Comparison of ENCODE assay signal across 8 cellular contexts in the genomic region with DNA sequence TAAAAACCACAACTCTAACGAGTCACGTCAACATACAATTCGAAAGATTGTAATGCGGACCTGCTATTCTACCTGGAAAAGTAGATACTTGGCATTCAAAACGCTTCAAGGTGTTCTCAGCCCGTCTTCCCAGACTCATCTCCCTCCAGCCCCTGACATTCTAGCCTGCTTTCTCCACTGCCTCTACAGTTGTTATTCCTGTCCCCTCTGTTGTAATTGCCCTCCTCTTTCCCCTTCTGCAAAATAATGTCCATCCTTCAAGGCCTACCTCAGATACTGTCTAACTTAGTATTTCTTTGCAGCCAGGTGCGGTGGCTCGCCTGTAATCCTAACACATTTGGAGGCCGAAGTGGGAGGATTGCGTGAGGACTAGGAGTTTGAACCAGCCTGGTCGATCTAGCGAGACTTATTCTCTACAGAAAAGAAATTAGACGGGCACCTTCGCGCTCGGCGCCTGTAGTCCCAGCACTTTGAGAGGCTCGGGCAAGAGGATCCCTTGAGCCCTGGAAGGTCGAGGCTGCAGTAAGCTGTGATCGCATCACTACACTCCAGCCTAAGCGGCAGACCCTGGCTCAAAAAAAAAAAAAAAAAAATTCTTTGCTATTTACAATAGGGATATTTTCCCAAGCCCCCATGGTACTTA. TPM values are rescaled to one million over a fixed set of nuclear protein-coding genes. Genes with fewer than 3 reads are reported as not detected.
A peak's percentile ranks its signal among the peaks of the same experiment; 100 is the strongest.
DNase-seq lines count a peak whose midpoint lies in the region; ATAC-seq, FAIRE-seq and TF ChIP-seq lines count a peak whose summit lies in the region.

No MANE protein-coding gene starts in this region.

- H3K36me3 ChIP-seq in PC-3 (ENCODE audit: low read depth, low read length) (peaks cover 11% of the 10 kb centered on the region), pancreas (peaks cover 0 to under 1% (median 0%) of the 10 kb centered on the region in 3 donors)

- intact Hi-C loops in PC-3 (cut with micrococcal nuclease), result loop anchor here (10.0 kb wide), 1 partner anchor 57 kb away; no protein-coding TSS in a partner anchor
- intact Hi-C loops in pancreas (cut with DNase I), result no loop called here

- peak overlapping the region; percentile 90 for H3K4me3 ChIP-seq in GM08714 (ENCODE audit: low read length)
- peak overlapping the region; percentile 91 for H3K4me3 ChIP-seq in PC-3 (ENCODE audit: low read length)
- H3K4me3 ChIP-seq in epithelial cell of proximal tubule (ENCODE audit: low read depth, low read length), result peak overlapping the region; percentile 76
- H3K4me3 ChIP-seq in pancreas, result peak overlapping the region; percentile 53 to 83 (median 76)

- H3K27ac ChIP-seq in PC-3 (ENCODE audit: low read length) (peak overlapping the region; percentile 82), pancreas (peak overlapping the region; percentile 84 to 90 (median 86))

- CTCF ChIA-PET in PC-3 (lab: Charles Lee), result no interaction called here

- H3K9me2 ChIP-seq in PC-3 (replicated peaks; ENCODE audit: low read length), result no peaks in the 10 kb centered on the region

- peak overlapping the region; percentile 75 for H2AFZ ChIP-seq in PC-3 (ENCODE audit: low read length)

- peak overlapping the region; percentile 87 for H3K9ac ChIP-seq in PC-3 (ENCODE audit: low read length)

- ATAC-seq in PC-3 (peak; percentile 16), pancreas (peak; percentile 6 to 20 (median 14)), HG03469 (IDR thresholded peaks at IDR 0.05; ENCODE audit: unreplicated experiment) (no peak)

- no peaks in the 10 kb centered on the region for H3F3A ChIP-seq in PC-3 (ENCODE audit: low read length, unreplicated experiment)

- no peaks in the 10 kb centered on the region for H3K27me3 ChIP-seq in PC-3 (ENCODE audit: low read length)
- H3K27me3 ChIP-seq in pancreas, result no peaks in the 10 kb centered on the region

- TSS peak; percentile 95 for BruUV-seq in PC-3 (replicated peaks; lab: Mats Ljungman, UMichigan)

- FAIRE-seq in pancreas (lab: Jason Lieb, UNC), result no peak

- H3K9me3 ChIP-seq in PC-3 (ENCODE audit: low read length) (no peaks in the 10 kb centered on the region), pancreas (no peaks in the 10 kb centered on the region)

- H3K4me1 ChIP-seq in PC-3 (ENCODE audit: insufficient read depth, low read length), result peaks cover 19% of the 10 kb centered on the region
- H3K4me1 ChIP-seq in pancreas, result peaks cover 0 to 10% (median 6%) of the 10 kb centered on the region in 3 donors

- DNase-seq in PC-3 (no peak), epithelial cell of proximal tubule (ENCODE audit: low read depth) (no peak), pancreas (no peak), RKO (ENCODE audit: low spot score) (no peak), occipital lobe (lab: John Stamatoyannopoulos, UW) (no peak)
- DNase-seq in activated CD8-positive, alpha-beta memory T cell treated with anti-CD3 and anti-CD28 coated beads, Interleukin-2, amount 50 U/mL, for 48 hours, result no peak

- 58 to 59% methylated on average over 21 of the region's 21 CpGs for WGBS in pancreas, 2 donors

- peaks cover 29% of the 10 kb centered on the region for H3K79me2 ChIP-seq in PC-3 (ENCODE audit: low read length)

- TF ChIP-seq CTCF in PC-3 (conservative IDR thresholded peaks at IDR 0.05; ENCODE audit: low read depth, low read length) (no peak), epithelial cell of proximal tubule (conservative IDR thresholded peaks at IDR 0.05; ENCODE audit: low read depth, low read length) (no peak), pancreas (IDR thresholded peaks at IDR 0.05) (no peak)

- no peaks in the 10 kb centered on the region for H4K20me1 ChIP-seq in PC-3 (ENCODE audit: low read length)

- POLR2A ChIA-PET in PC-3 (lab: Charles Lee; ENCODE audit: unreplicated experiment), result no interaction called here

- H3K4me2 ChIP-seq in PC-3 (ENCODE audit: low read length), result peak overlapping the region; percentile 84

RNA-seq across cellular contexts. Expression of a gene that starts 0.8 kb away (rescaled TPM):
- 40.1 and 44.9 TPM in 2 replicates for total RNA-seq in PC-3 (2014; rRNA removed)
- 66.6 and 87.2 TPM in 2 replicates for total RNA-seq in epithelial cell of proximal tubule
- 10 to 100 TPM; 13.5 to 33.9 (median 23.4) TPM for total RNA-seq in pancreas
- polyA plus RNA-seq in pancreas, result 10 to 100 TPM; 43.2 to 45.1 TPM
- 43.5 TPM for total RNA-seq in occipital lobe

RNA-seq across cellular contexts. Expression of a gene that starts 33.2 kb away (rescaled TPM):
- total RNA-seq in PC-3 (2014; rRNA removed), result 45.2 and 48.0 TPM in 2 replicates
- 101 and 123 TPM in 2 replicates for total RNA-seq in epithelial cell of proximal tubule
- total RNA-seq in pancreas, result 100 to 1,000 TPM in 2 of 6 donors, 10 to 100 TPM in 4; 53.8 to 106 (median 91.9) TPM
- 10 to 100 TPM; 37.7 to 52.9 TPM for polyA plus RNA-seq in pancreas
- 181 TPM for total RNA-seq in occipital lobe
